ENCODE assay signal across 1 cellular context in genomic region chr17:46225274-46225794, GRCh38.
TF ChIP-seq lines count a peak whose summit lies in the region.

No MANE protein-coding gene starts in this region.

TF ChIP-seq in H1, 55 proteins besides CTCF, POLR2A, EP300 and RAD21 (continued from another document):
- TF ChIP-seq SP1 (IDR thresholded peaks at IDR 0.05; ENCODE audit: low read depth, low read length) (peak; percentile 96), CHD2 (IDR thresholded peaks at IDR 0.05; ENCODE audit: low read length) (peak; percentile 89), CREB1 (IDR thresholded peaks at IDR 0.05) (peak; percentile 40; the same call in 1 of the 2 replicates)
